Comparison of ENCODE assay signal across 9 cellular contexts in the genomic region with DNA sequence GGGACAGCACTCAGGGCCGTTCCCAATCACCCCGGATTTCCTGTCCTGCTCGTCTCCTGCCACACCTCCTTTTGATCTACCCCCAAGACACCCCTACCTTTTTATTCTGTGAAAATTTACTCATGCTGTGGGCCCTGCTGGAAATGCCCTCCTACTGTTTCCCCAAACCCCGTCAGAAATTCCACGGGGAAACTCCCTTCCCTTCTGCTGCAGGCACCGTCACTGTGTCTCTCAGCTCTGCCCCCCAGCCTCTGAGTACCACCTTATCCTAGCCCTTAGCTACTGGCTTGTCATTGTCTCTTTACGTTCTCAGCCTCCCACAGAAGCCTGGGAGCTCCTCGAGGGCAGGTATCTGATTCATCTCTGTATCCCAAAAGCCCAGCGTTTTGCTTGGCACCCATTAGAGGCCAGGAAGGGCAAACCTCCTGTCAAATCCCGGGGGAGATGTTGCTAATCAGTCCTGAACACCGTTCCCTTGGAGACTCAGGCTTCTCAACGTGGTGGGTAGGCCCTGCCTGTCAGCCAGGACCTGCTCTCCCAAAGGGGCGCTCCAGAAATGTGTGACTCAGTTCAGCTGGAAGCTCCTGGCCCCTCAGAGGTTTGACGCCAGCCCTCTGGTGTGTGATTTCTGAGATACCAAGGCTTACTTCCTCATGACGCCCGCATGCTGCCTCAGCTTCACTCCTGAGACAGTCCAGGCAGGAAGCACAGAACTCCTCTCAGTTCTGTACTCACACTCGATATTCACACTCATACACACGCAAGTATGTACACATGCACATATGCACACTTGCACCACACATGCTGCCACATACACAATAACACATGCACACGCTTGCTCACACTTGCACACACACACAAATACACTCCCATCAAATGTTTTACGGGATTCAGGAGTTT. TPM values are rescaled to one million over a fixed set of nuclear protein-coding genes. Genes with fewer than 3 reads are reported as not detected.
A peak's percentile ranks its signal among the peaks of the same experiment; 100 is the strongest.
DNase-seq lines count a peak whose midpoint lies in the region; ATAC-seq and TF ChIP-seq lines count a peak whose summit lies in the region.
"Had no signal": no experiment of that assay in that cellular context is flagged by ENCODE, and none has a peak within 500 bp of the region (broad histone marks: within the 10 kb centered on the region; RNA-seq: fewer than 3 reads in every experiment).

No MANE protein-coding gene starts in this region.

- ATAC-seq in GM19438 (IDR thresholded peaks at IDR 0.05; ENCODE audit: low read depth, unreplicated experiment) (peak; percentile 17), HG03342 (IDR thresholded peaks at IDR 0.05; ENCODE audit: unreplicated experiment) (peak; percentile 7)

- peak; percentile 57 for DNase-seq in EL
- peak; percentile 67 for DNase-seq in brain microvascular endothelial cell
- DNase-seq in NK-92 (lab: John Stamatoyannopoulos, UW; ENCODE audit: unreplicated experiment): no peak
- DNase-seq in glutamatergic neuron: no peak
- no peak for DNase-seq in NCI-H2107 treated with DMSO at 0.1 percent for 48 hours (lab: John Stamatoyannopoulos, UW; ENCODE audit: unreplicated experiment)
- no peak for DNase-seq in NCI-H524 (lab: John Stamatoyannopoulos, UW)

- TF ChIP-seq CTCF in brain microvascular endothelial cell (IDR thresholded peaks at IDR 0.05; ENCODE audit: low read depth, low read length, missing control alignments) (no peak), glutamatergic neuron (IDR thresholded peaks at IDR 0.05; ENCODE audit: partially characterized antibody, unreplicated experiment) (no peak)

- H3K4me3 Mint-ChIP-seq in glutamatergic neuron (ENCODE audit: unreplicated experiment): no peak overlapping the region

- H3K36me3 Mint-ChIP-seq in glutamatergic neuron (ENCODE audit: unreplicated experiment): no peaks in the 10 kb centered on the region

- no peak overlapping the region for H3K4me3 ChIP-seq in brain microvascular endothelial cell (ENCODE audit: low read depth, low read length)
- H3K4me3 ChIP-seq: lung had no signal

- peaks cover 5% of the 10 kb centered on the region for H3K27me3 Mint-ChIP-seq in glutamatergic neuron (ENCODE audit: unreplicated experiment)

- H3K4me1 Mint-ChIP-seq in glutamatergic neuron (ENCODE audit: low read depth, unreplicated experiment): peaks cover under 1% of the 10 kb centered on the region

- in situ Hi-C loops in brain microvascular endothelial cell (cut with HindIII; ENCODE audit: low pct_ligation_motif_present, low sequenced_read_pairs): no loop called here

- no peaks in the 10 kb centered on the region for H3K9me3 Mint-ChIP-seq in glutamatergic neuron (ENCODE audit: unreplicated experiment)

- H3K27me3 ChIP-seq in brain microvascular endothelial cell (replicated peaks): no peaks in the 10 kb centered on the region

- no peak overlapping the region for H3K27ac ChIP-seq in brain microvascular endothelial cell

- no peak overlapping the region for H3K27ac Mint-ChIP-seq in glutamatergic neuron (ENCODE audit: unreplicated experiment)

- H3K36me3 ChIP-seq in brain microvascular endothelial cell (replicated peaks): no peaks in the 10 kb centered on the region

RNA-seq across cellular contexts. Expression of a gene that starts 50.7 kb away (rescaled TPM):
- total RNA-seq in glutamatergic neuron (ENCODE audit: unreplicated experiment): 78.1 TPM

Comparison
In these comparisons a context has a peak if more than half of its experiments do, and no peak if none do; other contexts are left out.
1. DNase-seq: peak in EL (single experiment) and brain microvascular endothelial cell (single experiment); none in NK-92 (single experiment), glutamatergic neuron (single experiment), NCI-H2107 treated with DMSO at 0.1 percent for 48 hours (single experiment) and NCI-H524 (0 of 2).